Comparison of ENCODE assay signal across 9 cellular contexts in genomic region chr7:1758417-1758858, GRCh38.
A peak's percentile ranks its signal among the peaks of the same experiment; 100 is the strongest.
DNase-seq lines count a peak whose midpoint lies in the region; ATAC-seq, FAIRE-seq and TF ChIP-seq lines count a peak whose summit lies in the region.
"Had no signal": no experiment of that assay in that cellular context is flagged by ENCODE, and none has a peak within 500 bp of the region (broad histone marks: within the 10 kb centered on the region; RNA-seq: fewer than 3 reads in every experiment).

No MANE protein-coding gene starts in this region.

- DNase-seq in DMS53 (lab: John Stamatoyannopoulos, UW) (peak; percentile 59), DMS53 treated with DMSO at 0.1 percent for 48 hours (lab: John Stamatoyannopoulos, UW; ENCODE audit: unreplicated experiment) (no peak), kidney (peak; percentile 72), upper lobe of right lung (peak; percentile 64), SKM-1 (lab: John Stamatoyannopoulos, UW; ENCODE audit: unreplicated experiment) (no peak)
- peak; percentile 27 for DNase-seq in Jurkat, Clone E6-1 (ENCODE audit: low read depth, low spot score)
- peak; percentile 21 for DNase-seq in activated T-cell treated with anti-CD3 and anti-CD28 coated beads, Interleukin-2, amount 50 U/mL, for 4 hours

- H3K4me1 Mint-ChIP-seq in activated T-cell treated with anti-CD3 and anti-CD28 coated beads, Interleukin-2, amount 50 U/mL, for 4 hours (ENCODE audit: low read depth) = no peaks in the 10 kb centered on the region

- no peak for FAIRE-seq in kidney (lab: Jason Lieb, UNC)

- peak in 1 of 2 donors; percentile 58 for ATAC-seq in activated T-cell treated with anti-CD3 and anti-CD28 coated beads, Interleukin-2, amount 50 U/mL, for 4 hours
- ATAC-seq in upper lobe of right lung (peak; percentile 61), HG02642 (IDR thresholded peaks at IDR 0.05; ENCODE audit: poor library complexity, unreplicated experiment) (no peak)

- no peaks in the 10 kb centered on the region for H3K36me3 Mint-ChIP-seq in activated T-cell treated with anti-CD3 and anti-CD28 coated beads, Interleukin-2, amount 50 U/mL, for 4 hours (ENCODE audit: insufficient read depth)

- intact Hi-C loops in kidney (cut with DNase I) = no loop called here
- intact Hi-C loops in upper lobe of right lung (cut with DNase I) = no loop called here

- H3K36me3 ChIP-seq in kidney (ENCODE audit: control insufficient read depth in 1 of 2, insufficient read depth in 2 of 2, low read length in 2 of 2) (no peaks in the 10 kb centered on the region), upper lobe of right lung (no peaks in the 10 kb centered on the region)

- H3K4me3 ChIP-seq in Jurkat, Clone E6-1 (ENCODE audit: low read length) = no peak overlapping the region
- H3K4me3 ChIP-seq in kidney (ENCODE audit: low read length in 2 of 2) (no peak overlapping the region), upper lobe of right lung (no peak overlapping the region)

- no peaks in the 10 kb centered on the region for H3K4me1 ChIP-seq in kidney (ENCODE audit: control insufficient read depth in 1 of 2, insufficient read depth in 1 of 2, low read depth in 1 of 2, low read length in 2 of 2)
- H3K4me1 ChIP-seq in upper lobe of right lung = no peaks in the 10 kb centered on the region

- H3K9me3 ChIP-seq in kidney (ENCODE audit: control insufficient read depth in 1 of 2, low read length in 2 of 2) (peaks cover 3 to 5% of the 10 kb centered on the region in 2 donors), upper lobe of right lung (no peaks in the 10 kb centered on the region)

- peak; percentile 34 for TF ChIP-seq CTCF in kidney (IDR thresholded peaks at IDR 0.05; ENCODE audit: borderline replicate concordance, extremely low read depth, insufficient read depth)
- TF ChIP-seq CTCF in upper lobe of right lung (IDR thresholded peaks at IDR 0.05) = peak; percentile 24

- no peak overlapping the region for H3K4me3 Mint-ChIP-seq in activated T-cell treated with anti-CD3 and anti-CD28 coated beads, Interleukin-2, amount 50 U/mL, for 4 hours
- H3K4me3 Mint-ChIP-seq: B cell had no signal

- H3K27me3 Mint-ChIP-seq in activated T-cell treated with anti-CD3 and anti-CD28 coated beads, Interleukin-2, amount 50 U/mL, for 4 hours (ENCODE audit: low read depth) = peaks cover 15% of the 10 kb centered on the region

- peaks cover 3% of the 10 kb centered on the region for H3K27me3 ChIP-seq in upper lobe of right lung

- H3K9me3 Mint-ChIP-seq in activated T-cell treated with anti-CD3 and anti-CD28 coated beads, Interleukin-2, amount 50 U/mL, for 4 hours = no peaks in the 10 kb centered on the region

- H3K27ac ChIP-seq in kidney (ENCODE audit: low read depth in 2 of 2, low read length in 2 of 2) (no peak overlapping the region), upper lobe of right lung (no peak overlapping the region)

- no peak overlapping the region for H3K9ac ChIP-seq in kidney (ENCODE audit: low read length in 2 of 2)

Comparison
In these comparisons a context has a peak if more than half of its experiments do, and no peak if none do; other contexts are left out.
1. DNase-seq: peak in DMS53 (single experiment), Jurkat, Clone E6-1 (single experiment), activated T-cell treated with anti-CD3 and anti-CD28 coated beads, Interleukin-2, amount 50 U/mL, for 4 hours (single experiment), kidney (single experiment) and upper lobe of right lung (single experiment); none in DMS53 treated with DMSO at 0.1 percent for 48 hours (single experiment) and SKM-1 (single experiment).